ENCODE assay signal across 22 cellular contexts in the genomic region with DNA sequence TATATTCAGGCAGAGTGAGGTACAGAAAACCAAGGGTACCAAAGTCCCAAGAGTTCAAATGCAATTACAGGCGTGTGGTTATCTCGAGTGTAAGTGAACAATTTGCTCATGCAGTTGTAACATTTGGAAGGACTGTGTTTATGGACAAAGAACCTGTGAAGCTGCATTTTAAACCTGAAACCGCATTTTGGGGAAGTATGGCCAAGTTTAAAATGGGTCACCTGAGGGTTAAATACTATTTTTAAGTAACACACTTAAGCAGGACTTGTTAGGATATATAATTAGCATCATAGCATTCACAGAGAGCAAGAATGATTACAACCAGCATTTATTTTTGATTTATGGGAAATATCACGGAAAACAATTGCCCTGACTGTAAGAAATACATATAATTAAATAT.
DNase-seq lines count a peak whose midpoint lies in the region; ATAC-seq and TF ChIP-seq lines count a peak whose summit lies in the region.
"Had no signal": no experiment of that assay in that cellular context is flagged by ENCODE, and none has a peak within 500 bp of the region (broad histone marks: within the 10 kb centered on the region; RNA-seq: fewer than 3 reads in every experiment).

No MANE protein-coding gene starts in this region.

- no peak overlapping the region for H3K27ac ChIP-seq in OCI-LY3 (ENCODE audit: low read length)
- H3K27ac ChIP-seq: GM23248, HL-60, KMS-11, PC-9 had no signal

- TF ChIP-seq CTCF in GM12865 (IDR thresholded peaks at IDR 0.05; ENCODE audit: insufficient read depth, low read depth, low read length, missing control alignments) (no peak), OCI-LY3 (IDR thresholded peaks at IDR 0.05; ENCODE audit: low read depth, low read length) (no peak)

- no peaks in the 10 kb centered on the region for H3K9me3 ChIP-seq in OCI-LY3 (ENCODE audit: insufficient read depth, low read length)
- H3K9me3 ChIP-seq: HAP-1 had no signal

- peak; percentile 30 for DNase-seq in GM12865 (ENCODE audit: low read depth)
- DNase-seq: 8988T; CD4-positive, CD25-positive, alpha-beta regulatory T cell; COR-L47; GM23248; NCI-H1436; NCI-H2029; NCI-H446 treated with DMSO at 0.1 percent for 48 hours; NCI-H774; PC-9; T-helper 1 cell; T-helper 9 cell had no signal

- peak overlapping the region; percentile 33 for H3K4me2 ChIP-seq in OCI-LY3 (ENCODE audit: low read length)
- H3K4me2 ChIP-seq: KMS-11, PC-9 had no signal

- H3K4me1 ChIP-seq in OCI-LY3 (ENCODE audit: low read length), result peaks cover 10% of the 10 kb centered on the region
- H3K4me1 ChIP-seq: HAP-1 had no signal

- no peaks in the 10 kb centered on the region for H4K20me1 ChIP-seq in OCI-LY3 (ENCODE audit: insufficient read depth, low read length)

- no peak overlapping the region for H3K4me3 ChIP-seq in GM12865 (ENCODE audit: low read depth, low read length)
- H3K4me3 ChIP-seq in OCI-LY3 (ENCODE audit: low read length), result no peak overlapping the region
- H3K4me3 ChIP-seq: GM23248, HAP-1, PC-9 had no signal

- no peaks in the 10 kb centered on the region for H3K79me2 ChIP-seq in OCI-LY3 (ENCODE audit: low read length)

- H3K27me3 ChIP-seq in OCI-LY3 (ENCODE audit: low read depth, low read length), result no peaks in the 10 kb centered on the region

- no peak overlapping the region for H2AFZ ChIP-seq in OCI-LY3 (ENCODE audit: low read depth, low read length)
- H2AFZ ChIP-seq: GM23248, PC-9 had no signal

- peak; percentile 37 for ATAC-seq in GM18909 (IDR thresholded peaks at IDR 0.05; ENCODE audit: poor library complexity, unreplicated experiment)
- peak; percentile 41 for ATAC-seq in HG02759 (IDR thresholded peaks at IDR 0.05; ENCODE audit: unreplicated experiment)
- no peak for ATAC-seq in GM19455 (IDR thresholded peaks at IDR 0.05; ENCODE audit: unreplicated experiment)
- ATAC-seq in HG03469 (IDR thresholded peaks at IDR 0.05; ENCODE audit: unreplicated experiment), result no peak
- no peak for ATAC-seq in HG02852 (IDR thresholded peaks at IDR 0.05; ENCODE audit: unreplicated experiment)
- ATAC-seq in GM21390 (IDR thresholded peaks at IDR 0.05; ENCODE audit: unreplicated experiment), result no peak

- no peaks in the 10 kb centered on the region for H3K36me3 ChIP-seq in OCI-LY3 (replicated peaks; ENCODE audit: low read depth, low read length)
- H3K36me3 ChIP-seq: HAP-1 had no signal

- H3K9ac ChIP-seq in OCI-LY3 (ENCODE audit: low read length), result no peak overlapping the region
- H3K9ac ChIP-seq: GM23248, KMS-11 had no signal

Comparison
In these comparisons a context has a peak if more than half of its experiments do, and no peak if none do; other contexts are left out.
1. ATAC-seq: peak in GM18909 (single experiment) and HG02759 (single experiment); none in GM19455 (single experiment), HG03469 (single experiment), HG02852 (single experiment) and GM21390 (single experiment).